ENCODE assay signal across 8 cellular contexts in the genomic region with DNA sequence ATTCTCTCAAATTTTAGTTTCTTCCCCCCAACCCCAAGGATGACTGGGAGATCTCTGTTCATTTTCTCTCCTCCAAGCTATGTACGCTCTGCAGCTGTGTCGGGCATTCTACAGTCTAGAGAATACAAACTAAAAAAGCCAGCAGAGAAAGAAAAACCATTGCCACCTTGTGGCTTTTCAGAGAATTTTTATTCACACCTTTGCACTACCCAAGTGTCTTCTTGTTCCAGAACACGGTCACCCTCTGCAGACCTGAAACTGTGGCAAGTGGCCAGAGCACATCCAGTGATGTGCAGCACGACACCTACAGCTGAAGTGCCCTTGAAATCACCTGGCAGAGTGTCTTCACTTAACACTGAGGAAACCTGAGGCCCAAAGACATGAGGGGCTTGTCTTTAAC.
DNase-seq lines count a peak whose midpoint lies in the region; ATAC-seq lines count a peak whose summit lies in the region.

No MANE protein-coding gene starts in this region.

- peak; percentile 83 for ATAC-seq in activated CD8-positive, alpha-beta memory T cell treated with anti-CD3 and anti-CD28 coated beads, Interleukin-2, amount 10 ng/mL, durations not matched to agents 7 days and 5 days
- no peak for ATAC-seq in GM18511 (IDR thresholded peaks at IDR 0.05; ENCODE audit: unreplicated experiment)

- H3K4me1 Mint-ChIP-seq in activated CD8-positive, alpha-beta memory T cell treated with anti-CD3 and anti-CD28 coated beads, Interleukin-2, amount 10 ng/mL, durations not matched to agents 7 days and 5 days = peaks cover 30% of the 10 kb centered on the region

- in situ Hi-C loops in T47D (cut with HindIII; ENCODE audit: low pct_unique_long_range_greater_than_20kb, low sequenced_read_pairs) = no loop called here

- CTCF ChIA-PET in activated CD8-positive, alpha-beta memory T cell treated with anti-CD3 and anti-CD28 coated beads, Interleukin-2, amount 10 ng/mL, durations not matched to agents 7 days and 5 days (lab: Charles Lee) = interaction anchor here (0.8 to 1.6 kb wide), 9 partner anchors 14 to 195 kb away, joined by 3 to 4 read pairs (median 3); no protein-coding TSS in a partner anchor

- H3K36me3 Mint-ChIP-seq in activated CD8-positive, alpha-beta memory T cell treated with anti-CD3 and anti-CD28 coated beads, Interleukin-2, amount 10 ng/mL, durations not matched to agents 7 days and 5 days = peaks cover 4% of the 10 kb centered on the region

- H3K9me3 Mint-ChIP-seq in activated CD8-positive, alpha-beta memory T cell treated with anti-CD3 and anti-CD28 coated beads, Interleukin-2, amount 10 ng/mL, durations not matched to agents 7 days and 5 days (ENCODE audit: low read depth) = no peaks in the 10 kb centered on the region

- no peaks in the 10 kb centered on the region for H3K27me3 Mint-ChIP-seq in activated CD8-positive, alpha-beta memory T cell treated with anti-CD3 and anti-CD28 coated beads, Interleukin-2, amount 10 ng/mL, durations not matched to agents 7 days and 5 days

- no peak overlapping the region for H3K4me3 Mint-ChIP-seq in activated CD8-positive, alpha-beta memory T cell treated with anti-CD3 and anti-CD28 coated beads, Interleukin-2, amount 10 ng/mL, durations not matched to agents 7 days and 5 days

- DNase-seq in activated CD8-positive, alpha-beta memory T cell treated with anti-CD3 and anti-CD28 coated beads, Interleukin-2, amount 10 ng/mL, durations not matched to agents 7 days and 5 days = no peak
- DNase-seq in activated CD8-positive, alpha-beta memory T cell treated with anti-CD3 and anti-CD28 coated beads, Interleukin-2, amount 50 U/mL, for 4 hours = no peak
- DNase-seq in NCI-H146 (lab: John Stamatoyannopoulos, UW) (peak; percentile 3), T47D (ENCODE audit: low read depth in 1 of 2, low spot score in 1 of 2) (peak; percentile 11 to 53), medulla oblongata (ENCODE audit: extremely low spot score) (peak; percentile 25), occipital lobe (lab: John Stamatoyannopoulos, UW) (no peak), SK-N-DZ (ENCODE audit: low spot score) (no peak)

- H3K27ac Mint-ChIP-seq in activated CD8-positive, alpha-beta memory T cell treated with anti-CD3 and anti-CD28 coated beads, Interleukin-2, amount 10 ng/mL, durations not matched to agents 7 days and 5 days = no peak overlapping the region

Comparison
In these comparisons a context has a peak if more than half of its experiments do, and no peak if none do; other contexts are left out.
1. DNase-seq: peak in NCI-H146 (single experiment), T47D (2 of 2) and medulla oblongata (single experiment); none in activated CD8-positive, alpha-beta memory T cell treated with anti-CD3 and anti-CD28 coated beads, Interleukin-2, amount 10 ng/mL, durations not matched to agents 7 days and 5 days (single experiment), activated CD8-positive, alpha-beta memory T cell treated with anti-CD3 and anti-CD28 coated beads, Interleukin-2, amount 50 U/mL, for 4 hours (single experiment), occipital lobe (single experiment) and SK-N-DZ (single experiment).